ENCODE assay signal across 1 cellular context in the genomic region with DNA sequence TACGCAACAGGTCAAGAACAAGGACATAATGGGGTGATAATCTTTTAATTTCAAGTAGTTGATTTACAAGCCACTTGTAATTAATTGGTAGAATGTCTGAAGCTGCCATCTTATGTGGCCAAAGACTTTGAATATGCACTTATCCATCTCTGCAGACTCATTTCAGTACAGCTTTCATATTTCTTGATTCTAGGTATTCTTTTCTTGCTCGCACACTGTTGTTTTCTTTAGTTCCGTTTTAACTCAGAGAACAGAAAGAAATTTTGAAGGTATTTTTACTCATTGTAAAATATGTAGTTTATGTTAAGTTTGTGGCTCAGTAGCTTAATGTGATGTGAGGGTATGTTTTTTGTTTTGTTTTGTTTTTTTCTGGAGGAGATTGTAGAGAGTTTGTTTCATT.
TF ChIP-seq lines count a peak whose summit lies in the region.

No MANE protein-coding gene starts in this region.

TF ChIP-seq in K562, 482 proteins besides CTCF, POLR2A, EP300 and RAD21 (continued from another document):
- TF ChIP-seq, protein P1, sequence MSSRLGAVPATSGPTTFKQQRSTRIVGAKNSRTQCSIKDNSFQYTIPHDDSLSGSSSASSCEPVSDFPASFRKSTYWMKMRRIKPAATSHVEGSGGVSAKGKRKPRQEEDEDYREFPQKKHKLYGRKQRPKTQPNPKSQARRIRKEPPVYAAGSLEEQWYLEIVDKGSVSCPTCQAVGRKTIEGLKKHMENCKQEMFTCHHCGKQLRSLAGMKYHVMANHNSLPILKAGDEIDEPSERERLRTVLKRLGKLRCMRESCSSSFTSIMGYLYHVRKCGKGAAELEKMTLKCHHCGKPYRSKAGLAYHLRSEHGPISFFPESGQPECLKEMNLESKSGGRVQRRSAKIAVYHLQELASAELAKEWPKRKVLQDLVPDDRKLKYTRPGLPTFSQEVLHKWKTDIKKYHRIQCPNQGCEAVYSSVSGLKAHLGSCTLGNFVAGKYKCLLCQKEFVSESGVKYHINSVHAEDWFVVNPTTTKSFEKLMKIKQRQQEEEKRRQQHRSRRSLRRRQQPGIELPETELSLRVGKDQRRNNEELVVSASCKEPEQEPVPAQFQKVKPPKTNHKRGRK (tag; IDR thresholded peaks at IDR 0.05) = no peak
- TF ChIP-seq FOXM1 (IDR thresholded peaks at IDR 0.05; ENCODE audit: low read depth) (no peak), FOXM1 (CRISPR knock-in tag; IDR thresholded peaks at IDR 0.05; ENCODE audit: low read depth) (no peak), CSDE1 (IDR thresholded peaks at IDR 0.05) (no peak), OTX1 (CRISPR knock-in tag; IDR thresholded peaks at IDR 0.05) (no peak)
